9 cellular contexts compared by ENCODE assay signal in the genomic region with DNA sequence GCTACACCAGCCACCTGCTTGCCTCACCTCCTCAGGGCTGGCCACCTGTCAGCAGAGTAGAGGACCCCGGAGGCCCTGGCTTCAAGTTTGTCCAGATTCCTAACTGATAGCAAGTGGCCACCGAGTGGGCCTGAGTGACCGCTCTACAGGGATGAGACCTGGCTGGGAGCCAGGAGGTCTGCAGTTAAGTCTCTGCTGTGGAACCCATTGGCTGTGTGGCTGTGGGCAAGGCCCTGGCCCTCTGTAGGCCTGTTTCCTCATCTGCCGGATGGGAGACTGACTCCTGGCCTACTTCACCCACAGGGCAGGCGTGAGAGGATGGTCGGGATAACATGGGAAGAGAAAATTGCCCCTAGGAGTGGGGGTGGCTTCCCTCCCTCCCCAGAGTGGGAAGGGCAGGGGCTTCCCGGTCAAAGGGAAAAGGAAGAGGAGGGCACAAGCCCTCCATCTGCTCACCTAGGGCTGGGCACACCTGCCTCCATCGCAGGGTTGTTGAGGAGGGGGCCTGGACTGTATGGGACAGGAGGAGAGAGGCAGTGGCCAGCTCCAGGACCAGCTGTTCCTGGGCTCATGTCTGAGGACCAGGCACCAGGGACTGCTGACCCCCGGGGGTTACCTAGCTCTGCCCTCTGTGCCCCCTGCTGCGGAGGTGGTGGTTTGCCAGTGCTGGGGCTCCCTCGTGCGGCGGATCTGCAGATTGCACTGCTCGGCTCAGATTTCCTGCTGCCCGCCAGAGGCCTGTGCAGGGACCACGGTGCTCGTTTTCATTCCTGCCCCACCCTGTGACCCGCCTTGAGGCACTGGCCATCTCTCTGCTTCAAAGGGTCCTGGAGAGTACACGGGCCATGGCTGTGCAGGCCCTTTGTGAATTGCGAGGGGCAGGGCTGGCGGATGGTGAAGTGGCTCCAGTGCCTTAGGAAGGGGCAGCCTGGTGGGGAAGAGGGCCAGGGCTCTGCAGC. TPM values are rescaled to one million over a fixed set of nuclear protein-coding genes. Genes with fewer than 3 reads are reported as not detected.
DNase-seq lines count a peak whose midpoint lies in the region; ATAC-seq and TF ChIP-seq lines count a peak whose summit lies in the region.
"Had no signal": no experiment of that assay in that cellular context is flagged by ENCODE, and none has a peak within 500 bp of the region (broad histone marks: within the 10 kb centered on the region; RNA-seq: fewer than 3 reads in every experiment).

No MANE protein-coding gene starts in this region.

- TF ChIP-seq CTCF in HFF-Myc (IDR thresholded peaks at IDR 0.05; ENCODE audit: low read depth, low read length, missing control alignments) (peak; percentile 91), PC-9 (conservative IDR thresholded peaks at IDR 0.05) (peak; percentile 89), tibial artery (IDR thresholded peaks at IDR 0.05) (peak; percentile 93)

- H3F3A ChIP-seq in PC-9 (ENCODE audit: insufficient read depth, low read depth), result no peaks in the 10 kb centered on the region

- peak overlapping the region; percentile 79 to 93 (median 87) for H3K4me2 ChIP-seq in BLaER1 treated with 17β-estradiol and CSF1 and Interleukin-3, amounts not matched to agents 10 nM and 100 nM
- no peak overlapping the region for H3K4me2 ChIP-seq in PC-9

- H3K9me2 ChIP-seq in PC-9 (ENCODE audit: insufficient read depth), result no peaks in the 10 kb centered on the region

- H3K4me3 Mint-ChIP-seq in activated T-cell treated with anti-CD3 and anti-CD28 coated beads, Interleukin-2, amount 50 U/mL, for 4 hours, result no peak overlapping the region
- H3K4me3 Mint-ChIP-seq: stimulated activated naive CD8-positive, alpha-beta T cell treated with anti-CD3 and anti-CD28 coated beads, Interleukin-15, Interleukin-2, amounts not matched to agents 100 ng/mL and 50 ng/mL, for 24 hours had no signal

- H3K9me3 Mint-ChIP-seq in activated T-cell treated with anti-CD3 and anti-CD28 coated beads, Interleukin-2, amount 50 U/mL, for 4 hours, result no peaks in the 10 kb centered on the region
- H3K9me3 Mint-ChIP-seq: stimulated activated naive CD8-positive, alpha-beta T cell treated with anti-CD3 and anti-CD28 coated beads, Interleukin-15, Interleukin-2, amounts not matched to agents 100 ng/mL and 50 ng/mL, for 24 hours had no signal

- peaks cover 7 to 60% (median 36%) of the 10 kb centered on the region in 11 experiments; a peak in 21 of 22 replicates for H3K36me3 ChIP-seq in BLaER1 treated with 17β-estradiol and CSF1 and Interleukin-3, amounts not matched to agents 10 nM and 100 nM
- H3K36me3 ChIP-seq in PC-9 (ENCODE audit: low read depth) (no peaks in the 10 kb centered on the region), tibial artery (peaks cover 31 to 82% (median 63%) of the 10 kb centered on the region in 3 donors)

- BruUV-seq in PC-9 (replicated peaks; lab: Mats Ljungman, UMichigan), result no TSS peak

- H3K27me3 ChIP-seq in BLaER1 treated with 17β-estradiol and CSF1 and Interleukin-3, amounts not matched to agents 10 nM and 100 nM, result no peaks in the 10 kb centered on the region
- no peaks in the 10 kb centered on the region for H3K27me3 ChIP-seq in PC-9 (ENCODE audit: insufficient read depth, low read depth)
- no peaks in the 10 kb centered on the region for H3K27me3 ChIP-seq in tibial artery

- DNase-seq in HFF-Myc (ENCODE audit: extremely low read depth, low read depth), result no peak
- peak in 1 of 2 experiments; percentile 71 for DNase-seq in PC-9
- peak; percentile 84 for DNase-seq in activated T-cell treated with anti-CD3 and anti-CD28 coated beads, Interleukin-2, amount 50 U/mL, for 4 hours
- peak; percentile 41 for DNase-seq in fibroblast of peridontal ligament (ENCODE audit: extremely low read depth)
- DNase-seq in nucleus accumbens (lab: John Stamatoyannopoulos, UW), result peak in 49 of 56 donors; percentile 13 to 85 (median 51)
- DNase-seq in tibial artery, result peak in 1 of 2 donors; percentile 65

- peaks cover 2% of the 10 kb centered on the region for H3K36me3 Mint-ChIP-seq in activated T-cell treated with anti-CD3 and anti-CD28 coated beads, Interleukin-2, amount 50 U/mL, for 4 hours (ENCODE audit: insufficient read depth)

- CTCF ChIA-PET in PC-9 (lab: Charles Lee), result no interaction called here

- POLR2A ChIA-PET in PC-9 (lab: Charles Lee; ENCODE audit: unreplicated experiment), result interaction anchor here (0.6 kb wide), 1 partner anchor 54 kb away, joined by 4 read pairs; no protein-coding TSS in a partner anchor

- H3K27ac ChIP-seq in BLaER1 treated with 17β-estradiol and CSF1 and Interleukin-3, amounts not matched to agents 10 nM and 100 nM, result peak overlapping the region in 9 of 11 experiments; percentile 51 to 76 (median 70); a peak in 18 of 22 replicates
- H3K27ac ChIP-seq in PC-9 (no peak overlapping the region), tibial artery (no peak overlapping the region)

- no peaks in the 10 kb centered on the region for H3K79me2 ChIP-seq in PC-9 (ENCODE audit: low read depth)

- peaks cover 3% of the 10 kb centered on the region for H3K4me1 Mint-ChIP-seq in activated T-cell treated with anti-CD3 and anti-CD28 coated beads, Interleukin-2, amount 50 U/mL, for 4 hours (ENCODE audit: low read depth)

- no peaks in the 10 kb centered on the region for H3K27me3 Mint-ChIP-seq in activated T-cell treated with anti-CD3 and anti-CD28 coated beads, Interleukin-2, amount 50 U/mL, for 4 hours (ENCODE audit: low read depth)
- H3K27me3 Mint-ChIP-seq: stimulated activated naive CD8-positive, alpha-beta T cell treated with anti-CD3 and anti-CD28 coated beads, Interleukin-15, Interleukin-2, amounts not matched to agents 100 ng/mL and 50 ng/mL, for 24 hours had no signal

- intact Hi-C loops in PC-9 (cut with micrococcal nuclease; ENCODE audit: unreplicated experiment) (loop anchor here (2.0 to 10.0 kb wide), 3 partner anchors 202 to 566 kb away; partner anchors contain the start of gene RSRP1), tibial artery (cut with DNase I; ENCODE audit: low total_unique reads) (loop anchor here (5.0 kb wide), 1 partner anchor 203 kb away; no protein-coding TSS in a partner anchor)

- H3K4me3 ChIP-seq in BLaER1 treated with 17β-estradiol and CSF1 and Interleukin-3, amounts not matched to agents 10 nM and 100 nM, result peak overlapping the region in 2 of 10 experiments; percentile 11 to 21; a peak in 2 of 20 replicates
- H3K4me3 ChIP-seq in HFF-Myc (replicated peaks; ENCODE audit: low read depth, low read length), result no peak overlapping the region
- H3K4me3 ChIP-seq in PC-9, result no peak overlapping the region
- H3K4me3 ChIP-seq in tibial artery, result no peak overlapping the region

- H3K9me3 ChIP-seq in BLaER1 treated with 17β-estradiol and CSF1 and Interleukin-3, amounts not matched to agents 10 nM and 100 nM (replicated peaks in 1 of 11), result no peaks in the 10 kb centered on the region
- H3K9me3 ChIP-seq in PC-9 (ENCODE audit: insufficient read depth, low read depth) (no peaks in the 10 kb centered on the region), tibial artery (no peaks in the 10 kb centered on the region)

- peak; percentile 84 to 89 for ATAC-seq in activated T-cell treated with anti-CD3 and anti-CD28 coated beads, Interleukin-2, amount 50 U/mL, for 4 hours
- no peak for ATAC-seq in HG02870 (IDR thresholded peaks at IDR 0.05; ENCODE audit: unreplicated experiment)

- H3K9ac ChIP-seq in BLaER1 treated with 17β-estradiol and CSF1 and Interleukin-3, amounts not matched to agents 10 nM and 100 nM, result peak overlapping the region in 9 of 11 experiments; percentile 39 to 63 (median 51); a peak in 16 of 22 replicates

- no peak overlapping the region for H2AFZ ChIP-seq in PC-9

- H4K20me1 ChIP-seq in BLaER1 treated with 17β-estradiol and CSF1 and Interleukin-3, amounts not matched to agents 10 nM and 100 nM, result peaks cover 7 to 70% (median 27%) of the 10 kb centered on the region in 11 experiments; a peak in 17 of 22 replicates
- no peaks in the 10 kb centered on the region for H4K20me1 ChIP-seq in PC-9 (ENCODE audit: insufficient read depth)

- H3K4me1 ChIP-seq in BLaER1 treated with 17β-estradiol and CSF1 and Interleukin-3, amounts not matched to agents 10 nM and 100 nM, result peaks cover 54 to 63% (median 57%) of the 10 kb centered on the region in 10 experiments
- no peaks in the 10 kb centered on the region for H3K4me1 ChIP-seq in PC-9 (replicated peaks; ENCODE audit: insufficient read depth)
- H3K4me1 ChIP-seq in tibial artery, result peaks cover 0 to 47% (median 29%) of the 10 kb centered on the region in 4 donors

RNA-seq across cellular contexts. Expression of gene MTFR1L, which starts 9.1 kb away (rescaled TPM):
- total RNA-seq in PC-9 (2021), result 40.9 and 41.7 TPM in 2 replicates
- total RNA-seq in activated T-cell treated with anti-CD3 and anti-CD28 coated beads, Interleukin-2, amount 50 U/mL, for 4 hours, result 10 to 100 TPM; 27.7 to 37.4 (median 35.5) TPM

RNA-seq across cellular contexts. Expression of gene SELENON, which starts 10.6 kb away (rescaled TPM):
- 39.0 and 44.3 TPM in 2 replicates for total RNA-seq in PC-9 (2021)
- 10 to 100 TPM; 18.9 to 23.8 (median 22.2) TPM for total RNA-seq in activated T-cell treated with anti-CD3 and anti-CD28 coated beads, Interleukin-2, amount 50 U/mL, for 4 hours

RNA-seq across cellular contexts. Expression of gene AUNIP, which starts 48.6 kb away (rescaled TPM):
- total RNA-seq in PC-9 (2021), result 11.0 and 11.3 TPM in 2 replicates
- total RNA-seq in activated T-cell treated with anti-CD3 and anti-CD28 coated beads, Interleukin-2, amount 50 U/mL, for 4 hours, result 1 to 10 TPM; 4.1 to 4.6 (median 4.5) TPM

Comparison
In these comparisons a context has a peak if more than half of its experiments do, and no peak if none do; other contexts are left out.
1. H3K27ac ChIP-seq: peak in BLaER1 treated with 17β-estradiol and CSF1 and Interleukin-3, amounts not matched to agents 10 nM and 100 nM (9 of 11); none in PC-9 (single experiment) and tibial artery (0 of 2).
2. Peak in every context shown above with its lines, with median percentiles within 50 percentile points of each other: CTCF ChIP-seq.